ENCODE assay signal across 25 cellular contexts in the genomic region with DNA sequence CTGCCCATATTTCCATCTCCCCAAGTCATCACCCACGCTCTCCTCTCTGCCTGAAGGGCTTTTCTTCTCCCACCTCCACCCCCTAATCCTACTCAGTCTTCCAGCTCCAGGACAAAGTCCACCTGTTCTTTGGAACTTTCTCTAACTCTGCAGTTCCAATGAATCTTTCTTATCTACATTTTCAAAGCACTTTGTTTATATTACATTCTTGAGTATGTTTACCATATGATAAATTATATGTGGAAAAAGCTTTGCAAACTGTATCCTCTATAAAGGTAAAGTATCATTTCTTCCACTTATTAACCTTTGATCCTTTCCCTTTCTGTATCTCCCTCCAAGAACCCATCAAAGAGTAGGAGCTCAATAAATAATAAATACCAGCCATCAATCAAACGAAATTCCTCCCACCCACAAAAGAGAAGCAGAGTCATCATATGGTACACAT. TPM values are rescaled to one million over a fixed set of nuclear protein-coding genes. Genes with fewer than 3 reads are reported as not detected.
A peak's percentile ranks its signal among the peaks of the same experiment; 100 is the strongest.
DNase-seq lines count a peak whose midpoint lies in the region; ATAC-seq and TF ChIP-seq lines count a peak whose summit lies in the region.
"Had no signal": no experiment of that assay in that cellular context is flagged by ENCODE, and none has a peak within 500 bp of the region (broad histone marks: within the 10 kb centered on the region; RNA-seq: fewer than 3 reads in every experiment).

No MANE protein-coding gene starts in this region.

- H3K4me3 ChIP-seq in thoracic aorta: no peak overlapping the region
- H3K4me3 ChIP-seq: body of pancreas, gastroesophageal sphincter, HAP-1, neural progenitor cell, upper lobe of left lung had no signal

- H3K9me3 Mint-ChIP-seq in activated T-cell treated with anti-CD3 and anti-CD28 coated beads, Interleukin-2, amount 50 U/mL, for 24 hours: no peaks in the 10 kb centered on the region
- no peaks in the 10 kb centered on the region for H3K9me3 Mint-ChIP-seq in activated T-helper 2 cell treated with anti-CD3 and anti-CD28 coated beads, Interferon-gamma antibody, Interleukin-2, Interleukin-4, amounts not matched to agents 10 μg/mL and 5 μg/mL and 100 μg/mL, durations not matched to agents 14 hours and 24 hours and 36 hours
- no peaks in the 10 kb centered on the region for H3K9me3 Mint-ChIP-seq in memory B cell
- no peaks in the 10 kb centered on the region for H3K9me3 Mint-ChIP-seq in immature natural killer cell
- H3K9me3 Mint-ChIP-seq: activated CD4-positive, alpha-beta T cell treated with anti-CD3 and anti-CD28 coated beads, Interleukin-2, amount 10 ng/mL, durations not matched to agents 24 days and 14 days; neural progenitor cell; stimulated activated naive CD8-positive, alpha-beta T cell treated with anti-CD3 and anti-CD28 coated beads, Interleukin-15, Interleukin-2, amounts not matched to agents 100 ng/mL and 50 ng/mL, for 24 hours; T-helper 1 cell treated with Interleukin-12 subunit alpha and Interleukin-12 subunit beta and Interleukin-4 antibody, amounts not matched to agents 30 μg/mL and 1 μg/mL, for 36 hours had no signal

- intact Hi-C loops in activated T-helper 2 cell treated with anti-CD3 and anti-CD28 coated beads, Interferon-gamma antibody, Interleukin-2, Interleukin-4, amounts not matched to agents 10 μg/mL and 5 μg/mL and 100 μg/mL, durations not matched to agents 14 hours and 24 hours and 36 hours (cut with micrococcal nuclease): no loop called here

- peak overlapping the region; percentile 53 for H3K27ac Mint-ChIP-seq in activated T-cell treated with anti-CD3 and anti-CD28 coated beads, Interleukin-2, amount 50 U/mL, for 24 hours
- peak overlapping the region; percentile 23 for H3K27ac Mint-ChIP-seq in activated T-helper 2 cell treated with anti-CD3 and anti-CD28 coated beads, Interferon-gamma antibody, Interleukin-2, Interleukin-4, amounts not matched to agents 10 μg/mL and 5 μg/mL and 100 μg/mL, durations not matched to agents 14 hours and 24 hours and 36 hours
- H3K27ac Mint-ChIP-seq in memory B cell (peak overlapping the region; percentile 32), immature natural killer cell (peak overlapping the region in 3 of 6 donors; percentile 3 to 47 (median 12))
- H3K27ac Mint-ChIP-seq: activated CD4-positive, alpha-beta T cell treated with anti-CD3 and anti-CD28 coated beads, Interleukin-2, amount 10 ng/mL, durations not matched to agents 24 days and 14 days; neural progenitor cell; stimulated activated naive CD8-positive, alpha-beta T cell treated with anti-CD3 and anti-CD28 coated beads, Interleukin-15, Interleukin-2, amounts not matched to agents 100 ng/mL and 50 ng/mL, for 24 hours; T-helper 1 cell treated with Interleukin-12 subunit alpha and Interleukin-12 subunit beta and Interleukin-4 antibody, amounts not matched to agents 30 μg/mL and 1 μg/mL, for 36 hours had no signal

- ATAC-seq in memory B cell (ENCODE audit: low read depth): no peak
- no peak for ATAC-seq in thoracic aorta (ENCODE audit: insufficient number of reproducible peaks, low FRiP score, low read depth)
- ATAC-seq: body of pancreas, esophagus mucosa, gastroesophageal sphincter, sciatic nerve had no signal

- no peaks in the 10 kb centered on the region for H3K36me3 ChIP-seq in thoracic aorta
- H3K36me3 ChIP-seq: HAP-1 had no signal

- TF ChIP-seq CTCF in thoracic aorta (IDR thresholded peaks at IDR 0.05): no peak

- DNase-seq in activated T-cell treated with anti-CD3 and anti-CD28 coated beads, Interleukin-2, amount 50 U/mL, for 24 hours: no peak
- DNase-seq in activated T-cell treated with anti-CD3 and anti-CD28 coated beads for 4 hours (no peak), memory B cell (ENCODE audit: low spot score in 2 of 2) (no peak), thoracic aorta (ENCODE audit: low spot score) (no peak), immature natural killer cell (no peak), foreskin melanocyte (no peak), NCI-H1417 treated with DMSO at 0.1 percent for 48 hours (lab: John Stamatoyannopoulos, UW) (no peak)
- DNase-seq in activated T-helper 2 cell treated with anti-CD3 and anti-CD28 coated beads, Interferon-gamma antibody, Interleukin-2, Interleukin-4, amounts not matched to agents 10 μg/mL and 5 μg/mL and 100 μg/mL, durations not matched to agents 14 hours and 24 hours and 36 hours (ENCODE audit: low spot score): no peak
- DNase-seq: activated CD4-positive, alpha-beta T cell treated with anti-CD3 and anti-CD28 coated beads, Interleukin-2, amount 10 ng/mL, durations not matched to agents 24 days and 14 days; AML-193; body of pancreas; effector memory CD4-positive, alpha-beta T cell; hypothalamus; NCI-H1048; NCI-H187; NCI-H69; posterior cingulate gyrus; upper lobe of left lung had no signal

- H3K27ac ChIP-seq in thoracic aorta: peak overlapping the region; percentile 52 to 70
- H3K27ac ChIP-seq: body of pancreas, gastroesophageal sphincter, neural progenitor cell, upper lobe of left lung had no signal

- H3K27me3 Mint-ChIP-seq in activated T-cell treated with anti-CD3 and anti-CD28 coated beads, Interleukin-2, amount 50 U/mL, for 24 hours: no peaks in the 10 kb centered on the region
- H3K27me3 Mint-ChIP-seq in activated T-helper 2 cell treated with anti-CD3 and anti-CD28 coated beads, Interferon-gamma antibody, Interleukin-2, Interleukin-4, amounts not matched to agents 10 μg/mL and 5 μg/mL and 100 μg/mL, durations not matched to agents 14 hours and 24 hours and 36 hours (ENCODE audit: low read depth): no peaks in the 10 kb centered on the region
- no peaks in the 10 kb centered on the region for H3K27me3 Mint-ChIP-seq in memory B cell
- peaks cover 0 to 4% (median 0%) of the 10 kb centered on the region in 3 donors for H3K27me3 Mint-ChIP-seq in immature natural killer cell (ENCODE audit: low read depth in 3 of 3)
- H3K27me3 Mint-ChIP-seq: activated CD4-positive, alpha-beta T cell treated with anti-CD3 and anti-CD28 coated beads, Interleukin-2, amount 10 ng/mL, durations not matched to agents 24 days and 14 days; stimulated activated naive CD8-positive, alpha-beta T cell treated with anti-CD3 and anti-CD28 coated beads, Interleukin-15, Interleukin-2, amounts not matched to agents 100 ng/mL and 50 ng/mL, for 24 hours had no signal

- H3K27me3 ChIP-seq in thoracic aorta (replicated peaks; ENCODE audit: insufficient read depth): no peaks in the 10 kb centered on the region
- H3K27me3 ChIP-seq: body of pancreas, gastroesophageal sphincter, neural progenitor cell, upper lobe of left lung had no signal

- H3K4me1 ChIP-seq in thoracic aorta (ENCODE audit: control insufficient read depth in 1 of 2, low read depth in 2 of 2): peaks cover 19 to 35% of the 10 kb centered on the region in 2 donors
- H3K4me1 ChIP-seq: HAP-1, neural progenitor cell had no signal

- peaks cover 71% of the 10 kb centered on the region for H3K36me3 Mint-ChIP-seq in activated T-cell treated with anti-CD3 and anti-CD28 coated beads, Interleukin-2, amount 50 U/mL, for 24 hours (ENCODE audit: low read depth)
- H3K36me3 Mint-ChIP-seq in activated T-helper 2 cell treated with anti-CD3 and anti-CD28 coated beads, Interferon-gamma antibody, Interleukin-2, Interleukin-4, amounts not matched to agents 10 μg/mL and 5 μg/mL and 100 μg/mL, durations not matched to agents 14 hours and 24 hours and 36 hours (ENCODE audit: low read depth): peaks cover 45% of the 10 kb centered on the region
- H3K36me3 Mint-ChIP-seq in memory B cell: peaks cover 27% of the 10 kb centered on the region
- H3K36me3 Mint-ChIP-seq in immature natural killer cell: peaks cover 17 to 22% (median 17%) of the 10 kb centered on the region in 3 donors

- peaks cover 18% of the 10 kb centered on the region for H3K4me1 Mint-ChIP-seq in activated T-cell treated with anti-CD3 and anti-CD28 coated beads, Interleukin-2, amount 50 U/mL, for 24 hours (ENCODE audit: low read depth)
- peaks cover 24% of the 10 kb centered on the region for H3K4me1 Mint-ChIP-seq in activated T-helper 2 cell treated with anti-CD3 and anti-CD28 coated beads, Interferon-gamma antibody, Interleukin-2, Interleukin-4, amounts not matched to agents 10 μg/mL and 5 μg/mL and 100 μg/mL, durations not matched to agents 14 hours and 24 hours and 36 hours (ENCODE audit: low read depth)
- H3K4me1 Mint-ChIP-seq in memory B cell (peaks cover 6% of the 10 kb centered on the region), immature natural killer cell (peaks cover 19 to 38% of the 10 kb centered on the region in 2 donors)
- H3K4me1 Mint-ChIP-seq: neural progenitor cell had no signal

- no peaks in the 10 kb centered on the region for H3K9me3 ChIP-seq in thoracic aorta
- H3K9me3 ChIP-seq: body of pancreas, gastroesophageal sphincter, HAP-1, upper lobe of left lung had no signal

- no peak overlapping the region for H3K4me3 Mint-ChIP-seq in activated T-cell treated with anti-CD3 and anti-CD28 coated beads, Interleukin-2, amount 50 U/mL, for 24 hours
- no peak overlapping the region for H3K4me3 Mint-ChIP-seq in activated T-helper 2 cell treated with anti-CD3 and anti-CD28 coated beads, Interferon-gamma antibody, Interleukin-2, Interleukin-4, amounts not matched to agents 10 μg/mL and 5 μg/mL and 100 μg/mL, durations not matched to agents 14 hours and 24 hours and 36 hours (ENCODE audit: low read depth)
- H3K4me3 Mint-ChIP-seq in memory B cell (no peak overlapping the region), immature natural killer cell (no peak overlapping the region)
- H3K4me3 Mint-ChIP-seq: activated CD4-positive, alpha-beta T cell treated with anti-CD3 and anti-CD28 coated beads, Interleukin-2, amount 10 ng/mL, durations not matched to agents 24 days and 14 days; neural progenitor cell; stimulated activated naive CD8-positive, alpha-beta T cell treated with anti-CD3 and anti-CD28 coated beads, Interleukin-15, Interleukin-2, amounts not matched to agents 100 ng/mL and 50 ng/mL, for 24 hours; T-helper 1 cell treated with Interleukin-12 subunit alpha and Interleukin-12 subunit beta and Interleukin-4 antibody, amounts not matched to agents 30 μg/mL and 1 μg/mL, for 36 hours had no signal

RNA-seq across cellular contexts. Expression of gene TTC13, which starts 39.7 kb away (rescaled TPM):
- 17.5 and 17.7 TPM in 2 replicates for total RNA-seq in activated T-helper 2 cell treated with anti-CD3 and anti-CD28 coated beads, Interferon-gamma antibody, Interleukin-2, Interleukin-4, amounts not matched to agents 10 μg/mL and 5 μg/mL and 100 μg/mL, durations not matched to agents 14 hours and 24 hours and 36 hours
- total RNA-seq in thoracic aorta: 10 to 100 TPM; 35.0 to 66.1 TPM
- 10 to 100 TPM; 11.5 to 23.5 (median 15.9) TPM for polyA plus RNA-seq in immature natural killer cell

RNA-seq across cellular contexts. Expression of gene ARV1, which starts 39.9 kb away (rescaled TPM):
- total RNA-seq in activated T-helper 2 cell treated with anti-CD3 and anti-CD28 coated beads, Interferon-gamma antibody, Interleukin-2, Interleukin-4, amounts not matched to agents 10 μg/mL and 5 μg/mL and 100 μg/mL, durations not matched to agents 14 hours and 24 hours and 36 hours: 10.7 and 11.3 TPM in 2 replicates
- 10 to 100 TPM; 12.3 to 20.4 TPM for total RNA-seq in thoracic aorta
- polyA plus RNA-seq in immature natural killer cell: 10 to 100 TPM; 19.6 to 28.5 (median 24.4) TPM
